8 cellular contexts compared by ENCODE assay signal in genomic region chr19:11090014-11090263, GRCh38. TPM values are rescaled to one million over a fixed set of nuclear protein-coding genes. Genes with fewer than 3 reads are reported as not detected.
A peak's percentile ranks its signal among the peaks of the same experiment; 100 is the strongest.
DNase-seq lines count a peak whose midpoint lies in the region; ATAC-seq and TF ChIP-seq lines count a peak whose summit lies in the region.
"Not testable (repeated sequence)": the region's sequence is repeated elsewhere in the genome, so short reads cannot be mapped to it uniquely, and the experiment has no call there.

No MANE protein-coding gene starts in this region.

- peak overlapping the region; percentile 99 for H3K27ac Mint-ChIP-seq in activated naive CD8-positive, alpha-beta T cell treated with anti-CD3 and anti-CD28 coated beads for 36 hours
- peak overlapping the region; percentile 99 for H3K27ac Mint-ChIP-seq in endodermal cell
- peak overlapping the region; percentile 96 for H3K27ac Mint-ChIP-seq in osteocyte (ENCODE audit: unreplicated experiment)

- TF ChIP-seq CTCF in RWPE2 (IDR thresholded peaks at IDR 0.05; ENCODE audit: poor library complexity, severe bottlenecking); endodermal cell (conservative IDR thresholded peaks at IDR 0.05); osteocyte (IDR thresholded peaks at IDR 0.05); thoracic aorta (IDR thresholded peaks at IDR 0.05): not testable (repeated sequence)

- H3K4me1 ChIP-seq in RWPE2 (ENCODE audit: insufficient read depth, poor library complexity, severe bottlenecking) (peaks cover 41% of the 10 kb centered on the region), endodermal cell (ENCODE audit: control insufficient read depth, insufficient read depth, low read length) (peaks cover 11% of the 10 kb centered on the region), thoracic aorta (ENCODE audit: control insufficient read depth in 1 of 2, low read depth in 2 of 2) (peaks cover 16 to 61% of the 10 kb centered on the region in 2 donors)

- peak overlapping the region; percentile 92 for H3K9ac ChIP-seq in endodermal cell (ENCODE audit: extremely low read depth, low read length, poor library complexity, severe bottlenecking)

- H3K36me3 ChIP-seq in RWPE2 (ENCODE audit: low read depth) = peaks cover 54% of the 10 kb centered on the region
- peaks cover 31% of the 10 kb centered on the region for H3K36me3 ChIP-seq in endodermal cell (ENCODE audit: control insufficient read depth, insufficient read depth, low read length)
- not testable (repeated sequence) for H3K36me3 ChIP-seq in thoracic aorta

- 0% methylated on average over 5 to 15 of the region's 15 CpGs for WGBS in endodermal cell (ENCODE audit: insufficient coverage in 1 of 2, insufficient read length in 1 of 2), 2 experiments

- peak overlapping the region; percentile 96 for H3K4me3 Mint-ChIP-seq in activated naive CD8-positive, alpha-beta T cell treated with anti-CD3 and anti-CD28 coated beads for 36 hours
- H3K4me3 Mint-ChIP-seq in endodermal cell = peak overlapping the region; percentile 92
- H3K4me3 Mint-ChIP-seq in osteocyte (ENCODE audit: unreplicated experiment) = peak overlapping the region; percentile 88

- not testable (repeated sequence) for H3K9me3 Mint-ChIP-seq in activated naive CD8-positive, alpha-beta T cell treated with anti-CD3 and anti-CD28 coated beads for 36 hours; endodermal cell; osteocyte (ENCODE audit: unreplicated experiment)

- H3K27ac ChIP-seq in RWPE2 (ENCODE audit: poor library complexity, severe bottlenecking) = peak overlapping the region; percentile 97
- peak overlapping the region; percentile 89 for H3K27ac ChIP-seq in endodermal cell (ENCODE audit: low read depth, low read length)
- peak overlapping the region; percentile 87 for H3K27ac ChIP-seq in layer of hippocampus (ENCODE audit: low read depth, low read length)
- H3K27ac ChIP-seq in thoracic aorta = peak overlapping the region; percentile 89 to 98

- H3K27me3 Mint-ChIP-seq in activated naive CD8-positive, alpha-beta T cell treated with anti-CD3 and anti-CD28 coated beads for 36 hours; endodermal cell (ENCODE audit: insufficient read depth); osteocyte (ENCODE audit: unreplicated experiment): not testable (repeated sequence)

- H3K36me3 Mint-ChIP-seq in activated naive CD8-positive, alpha-beta T cell treated with anti-CD3 and anti-CD28 coated beads for 36 hours = peaks cover 42% of the 10 kb centered on the region
- peaks cover 24% of the 10 kb centered on the region for H3K36me3 Mint-ChIP-seq in endodermal cell (ENCODE audit: low read depth)
- not testable (repeated sequence) for H3K36me3 Mint-ChIP-seq in osteocyte (ENCODE audit: unreplicated experiment)

- ATAC-seq in HG02943 (IDR thresholded peaks at IDR 0.05; ENCODE audit: low read depth, unreplicated experiment) (peak; percentile 7), thoracic aorta (ENCODE audit: insufficient number of reproducible peaks, low FRiP score, low read depth) (peak; percentile 0)
- ATAC-seq in RWPE2 (ENCODE audit: low read depth) = not testable (repeated sequence)

- H3K4me3 ChIP-seq in RWPE2 (ENCODE audit: severe bottlenecking) (peak overlapping the region; percentile 78), endodermal cell (ENCODE audit: low read length) (peak overlapping the region; percentile 79), thoracic aorta (peak overlapping the region; percentile 78)

- H3K9me3 ChIP-seq in RWPE2 (ENCODE audit: severe bottlenecking); endodermal cell (ENCODE audit: control insufficient read depth, low read length); thoracic aorta: not testable (repeated sequence)

- H3K4me1 Mint-ChIP-seq in activated naive CD8-positive, alpha-beta T cell treated with anti-CD3 and anti-CD28 coated beads for 36 hours = peaks cover 39% of the 10 kb centered on the region
- H3K4me1 Mint-ChIP-seq in endodermal cell (peaks cover 18% of the 10 kb centered on the region), osteocyte (ENCODE audit: unreplicated experiment) (peaks cover 63% of the 10 kb centered on the region)

- peak; percentile 90 for DNase-seq in DMS 273 (lab: John Stamatoyannopoulos, UW; ENCODE audit: unreplicated experiment)
- not testable (repeated sequence) for DNase-seq in RWPE2 (ENCODE audit: low spot score); activated naive CD8-positive, alpha-beta T cell treated with anti-CD3 and anti-CD28 coated beads for 36 hours; endodermal cell; osteocyte (ENCODE audit: extremely low spot score, unreplicated experiment); thoracic aorta (ENCODE audit: low spot score)

- not testable (repeated sequence) for H3K27me3 ChIP-seq in RWPE2 (ENCODE audit: insufficient read depth, poor library complexity, severe bottlenecking); endodermal cell (ENCODE audit: control insufficient read depth, insufficient read depth, low read length, poor library complexity, severe bottlenecking); layer of hippocampus (ENCODE audit: control insufficient read depth, insufficient read depth, low read length); thoracic aorta (replicated peaks; ENCODE audit: insufficient read depth)

RNA-seq across cellular contexts. Expression of gene LDLR, which starts 0.7 kb away (rescaled TPM):
- 10 to 100 TPM; 67.3 to 68.8 TPM for total RNA-seq in activated naive CD8-positive, alpha-beta T cell treated with anti-CD3 and anti-CD28 coated beads for 36 hours
- total RNA-seq in endodermal cell = 100 to 1,000 TPM in 1 of 2 donors, 10 to 100 TPM in 1; 61.0 to 101 TPM
- 105 TPM for polyA plus RNA-seq in endodermal cell (2013, experiment 1 of 2)
- polyA plus RNA-seq in endodermal cell (2013, experiment 2 of 2) = 103 TPM
- total RNA-seq in osteocyte = 75.4 and 96.9 TPM in 2 replicates
- 100 to 1,000 TPM in 1 of 2 donors, 10 to 100 TPM in 1; 39.8 to 108 TPM for total RNA-seq in thoracic aorta
